Comparison of ENCODE assay signal across 1 cellular context in genomic region chr10:110567201-110568054, GRCh38.
A peak's percentile ranks its signal among the peaks of the same experiment; 100 is the strongest.
TF ChIP-seq lines count a peak whose summit lies in the region.

TSS of gene SMC3 (plus strand) at chr10:110567695. CDS start at chr10:110567817, 122 bp downstream.

TF ChIP-seq in HepG2, 621 proteins besides CTCF, POLR2A, EP300 and RAD21 (continued from another document and continues in another):
- TF ChIP-seq HNF1A (IDR thresholded peaks at IDR 0.05; ENCODE audit: low read depth), result 0 out of 2 replicates have a peak, but pooled peaks have one; percentile 24
- peak; percentile 25; the same call in 1 of the 2 replicates for TF ChIP-seq HNF1A (CRISPR knock-in tag; IDR thresholded peaks at IDR 0.05; ENCODE audit: borderline replicate concordance)
- no peak for TF ChIP-seq HOXA7 (CRISPR knock-in tag; IDR thresholded peaks at IDR 0.05)
- 0 out of 2 replicates have a peak, but pooled peaks have one; percentile 49 for TF ChIP-seq KDM5A (IDR thresholded peaks at IDR 0.05; ENCODE audit: borderline replicate concordance, low read length)
- TF ChIP-seq ZNF672 (CRISPR knock-in tag; IDR thresholded peaks at IDR 0.05), result peak; percentile 58; the same call in 1 of the 2 replicates
- no peak for TF ChIP-seq ZNF496 (CRISPR knock-in tag; IDR thresholded peaks at IDR 0.05; ENCODE audit: insufficient replicate concordance)
- peak; percentile 94 for TF ChIP-seq ZNF687 (CRISPR knock-in tag; IDR thresholded peaks at IDR 0.05)
- no peak for TF ChIP-seq SETDB1 (CRISPR knock-in tag; IDR thresholded peaks at IDR 0.05; ENCODE audit: borderline replicate concordance)
- TF ChIP-seq KLF13 (CRISPR knock-in tag; IDR thresholded peaks at IDR 0.05), result no peak; the same call in 1 of the 2 replicates
- TF ChIP-seq SALL1 (CRISPR knock-in tag; IDR thresholded peaks at IDR 0.05), result peak; percentile 77
- TF ChIP-seq ZNF562 (CRISPR knock-in tag; IDR thresholded peaks at IDR 0.05; ENCODE audit: borderline replicate concordance), result peak; percentile 82; the same call in 1 of the 2 replicates
- TF ChIP-seq ZNF136 (CRISPR knock-in tag; IDR thresholded peaks at IDR 0.05; ENCODE audit: low read depth), result peak; percentile 91; the same call in 1 of the 2 replicates
- no peak for TF ChIP-seq CBFB (CRISPR knock-in tag; IDR thresholded peaks at IDR 0.05)
- peak; percentile 84; the same call in 1 of the 2 replicates for TF ChIP-seq FOXC1 (CRISPR knock-in tag; IDR thresholded peaks at IDR 0.05; ENCODE audit: borderline replicate concordance)
- TF ChIP-seq KDM4B (CRISPR knock-in tag; IDR thresholded peaks at IDR 0.05), result 0 out of 2 replicates have a peak, but pooled peaks have one; percentile 34
- TF ChIP-seq ATF6 (CRISPR knock-in tag; conservative IDR thresholded peaks at IDR 0.05), result 0 out of 2 replicates have a peak, but pooled peaks have one; percentile 85
- TF ChIP-seq MIER2 (CRISPR knock-in tag; IDR thresholded peaks at IDR 0.05), result 0 out of 2 replicates have a peak, but pooled peaks have one; percentile 49
- TF ChIP-seq PBX2 (CRISPR knock-in tag; IDR thresholded peaks at IDR 0.05), result no peak
- peak; percentile 43 for TF ChIP-seq HNRNPLL (IDR thresholded peaks at IDR 0.05; ENCODE audit: low read depth, low read length, poor library complexity, severe bottlenecking)
- peak; percentile 88 for TF ChIP-seq ZFY (CRISPR knock-in tag; IDR thresholded peaks at IDR 0.05)
- peak; percentile 51 for TF ChIP-seq ZNF891 (CRISPR knock-in tag; IDR thresholded peaks at IDR 0.05)
- peak; percentile 33; the same call in 1 of the 2 replicates for TF ChIP-seq NFKBIZ (CRISPR knock-in tag; IDR thresholded peaks at IDR 0.05)
- TF ChIP-seq DMAP1 (CRISPR knock-in tag; IDR thresholded peaks at IDR 0.05), result peak; percentile 95
- TF ChIP-seq ZNF34 (CRISPR knock-in tag; IDR thresholded peaks at IDR 0.05; ENCODE audit: borderline replicate concordance), result 0 out of 2 replicates have a peak, but pooled peaks have one; percentile 66
- TF ChIP-seq ZNF274 (CRISPR knock-in tag; IDR thresholded peaks at IDR 0.05), result peak; percentile 92
- peak; percentile 38; the same call in 1 of the 2 replicates for TF ChIP-seq ESRRA (CRISPR knock-in tag; IDR thresholded peaks at IDR 0.05; ENCODE audit: low read depth)
- TF ChIP-seq THAP11 (CRISPR knock-in tag; IDR thresholded peaks at IDR 0.05), result peak; percentile 72
- TF ChIP-seq MTA3 (CRISPR knock-in tag; IDR thresholded peaks at IDR 0.05), result no peak
- TF ChIP-seq TMF1 (CRISPR knock-in tag; IDR thresholded peaks at IDR 0.05; ENCODE audit: low read depth), result peak; percentile 97
- TF ChIP-seq PRDM4 (CRISPR knock-in tag; IDR thresholded peaks at IDR 0.05; ENCODE audit: borderline replicate concordance), result peak; percentile 47; the same call in 1 of the 2 replicates
- TF ChIP-seq ZNF740 (CRISPR knock-in tag; IDR thresholded peaks at IDR 0.05), result peak; percentile 61
- TF ChIP-seq ATF7 (IDR thresholded peaks at IDR 0.05), result peak; percentile 76
- TF ChIP-seq ATF7 (CRISPR knock-in tag; IDR thresholded peaks at IDR 0.05), result no peak
- 0 out of 2 replicates have a peak, but pooled peaks have one; percentile 21 for TF ChIP-seq PREB (CRISPR knock-in tag; IDR thresholded peaks at IDR 0.05)
- peak; percentile 73; the same call in 1 of the 2 replicates for TF ChIP-seq ARNTL (CRISPR knock-in tag; IDR thresholded peaks at IDR 0.05)
- TF ChIP-seq ZFP36L1 (CRISPR knock-in tag; IDR thresholded peaks at IDR 0.05), result peak; percentile 99
- TF ChIP-seq ZNF280D (CRISPR knock-in tag; IDR thresholded peaks at IDR 0.05), result peak; percentile 44; the same call in 1 of the 2 replicates
- TF ChIP-seq YEATS4 (CRISPR knock-in tag; IDR thresholded peaks at IDR 0.05; ENCODE audit: borderline replicate concordance), result peak; percentile 83
- no peak for TF ChIP-seq ZNF10 (CRISPR knock-in tag; IDR thresholded peaks at IDR 0.05; ENCODE audit: borderline replicate concordance, low read depth)
- peak; percentile 99 for TF ChIP-seq TFDP1 (CRISPR knock-in tag; IDR thresholded peaks at IDR 0.05; ENCODE audit: borderline replicate concordance)
- peak; percentile 88 for TF ChIP-seq CENPT (CRISPR knock-in tag; IDR thresholded peaks at IDR 0.05; ENCODE audit: low read depth)
- TF ChIP-seq HNF4A (CRISPR knock-in tag; IDR thresholded peaks at IDR 0.05), result peak; percentile 42
